Comparison of ENCODE assay signal across 13 cellular contexts in the genomic region with DNA sequence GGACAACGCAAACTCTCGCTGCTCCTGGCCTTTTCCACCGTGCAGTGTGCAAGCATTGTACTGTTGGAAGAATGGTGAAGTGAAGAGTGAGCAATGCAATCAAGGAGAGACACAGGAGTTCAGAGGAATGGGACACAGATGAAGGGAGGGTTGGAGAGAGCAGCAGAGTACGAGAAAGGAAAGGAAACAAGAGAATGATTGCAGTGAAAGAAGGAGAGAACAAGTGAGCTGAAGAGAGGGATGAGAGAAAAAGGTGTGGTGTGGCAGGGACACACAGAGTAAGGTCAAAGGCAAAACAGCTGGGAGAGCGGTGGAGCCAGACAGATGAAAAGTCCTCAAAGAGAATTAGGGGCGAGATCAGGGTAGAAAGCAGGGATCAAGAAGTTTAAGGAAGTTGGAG. TPM values are rescaled to one million over a fixed set of nuclear protein-coding genes. Genes with fewer than 3 reads are reported as not detected.
DNase-seq lines count a peak whose midpoint lies in the region; ATAC-seq and TF ChIP-seq lines count a peak whose summit lies in the region.
"Had no signal": no experiment of that assay in that cellular context is flagged by ENCODE, and none has a peak within 500 bp of the region (broad histone marks: within the 10 kb centered on the region; RNA-seq: fewer than 3 reads in every experiment).

No MANE protein-coding gene starts in this region.

- intact Hi-C loops in thyroid gland (cut with DNase I), result no loop called here

- no peaks in the 10 kb centered on the region for H3K9me3 Mint-ChIP-seq in stimulated activated naive CD8-positive, alpha-beta T cell treated with anti-CD3 and anti-CD28 coated beads, Interleukin-15, Interleukin-2, amounts not matched to agents 100 ng/mL and 50 ng/mL, for 24 hours
- H3K9me3 Mint-ChIP-seq in stimulated activated naive CD8-positive, alpha-beta T cell treated with anti-CD3 and anti-CD28 coated beads, Interleukin-15, amount 100 ng/mL, for 72 hours, result no peaks in the 10 kb centered on the region
- no peaks in the 10 kb centered on the region for H3K9me3 Mint-ChIP-seq in effector memory CD8-positive, alpha-beta T cell
- no peaks in the 10 kb centered on the region for H3K9me3 Mint-ChIP-seq in nephron progenitor cell
- H3K9me3 Mint-ChIP-seq: CD4-positive, CD25-positive, alpha-beta regulatory T cell; CD8-positive, alpha-beta memory T cell had no signal

- 90 to 91% methylated on average over 6 of the region's 6 CpGs for WGBS in thyroid gland, 2 donors

- ATAC-seq in stimulated activated naive CD8-positive, alpha-beta T cell treated with anti-CD3 and anti-CD28 coated beads, Interleukin-15, amount 100 ng/mL, for 72 hours, result no peak
- ATAC-seq in effector memory CD8-positive, alpha-beta T cell (replicated peaks), result no peak
- no peak for ATAC-seq in GM18517 (IDR thresholded peaks at IDR 0.05; ENCODE audit: unreplicated experiment)

- no peaks in the 10 kb centered on the region for H3K9me3 ChIP-seq in thyroid gland
- H3K9me3 ChIP-seq: BE2C, HAP-1 had no signal

- no peaks in the 10 kb centered on the region for H3K4me1 ChIP-seq in thyroid gland
- H3K4me1 ChIP-seq: BE2C, HAP-1 had no signal

- H3K36me3 Mint-ChIP-seq in stimulated activated naive CD8-positive, alpha-beta T cell treated with anti-CD3 and anti-CD28 coated beads, Interleukin-15, Interleukin-2, amounts not matched to agents 100 ng/mL and 50 ng/mL, for 24 hours (ENCODE audit: low read depth), result peaks cover 56% of the 10 kb centered on the region
- peaks cover 67% of the 10 kb centered on the region for H3K36me3 Mint-ChIP-seq in effector memory CD8-positive, alpha-beta T cell (ENCODE audit: insufficient read depth)
- peaks cover 48% of the 10 kb centered on the region for H3K36me3 Mint-ChIP-seq in nephron progenitor cell (ENCODE audit: low read depth)

- no peaks in the 10 kb centered on the region for H3K27me3 Mint-ChIP-seq in stimulated activated naive CD8-positive, alpha-beta T cell treated with anti-CD3 and anti-CD28 coated beads, Interleukin-15, Interleukin-2, amounts not matched to agents 100 ng/mL and 50 ng/mL, for 24 hours
- H3K27me3 Mint-ChIP-seq in stimulated activated naive CD8-positive, alpha-beta T cell treated with anti-CD3 and anti-CD28 coated beads, Interleukin-15, amount 100 ng/mL, for 72 hours, result no peaks in the 10 kb centered on the region
- no peaks in the 10 kb centered on the region for H3K27me3 Mint-ChIP-seq in effector memory CD8-positive, alpha-beta T cell
- H3K27me3 Mint-ChIP-seq in nephron progenitor cell (ENCODE audit: low read depth, poor library complexity), result no peaks in the 10 kb centered on the region
- H3K27me3 Mint-ChIP-seq: CD4-positive, CD25-positive, alpha-beta regulatory T cell; CD8-positive, alpha-beta memory T cell had no signal

- peaks cover 2% of the 10 kb centered on the region for H3K4me1 Mint-ChIP-seq in stimulated activated naive CD8-positive, alpha-beta T cell treated with anti-CD3 and anti-CD28 coated beads, Interleukin-15, Interleukin-2, amounts not matched to agents 100 ng/mL and 50 ng/mL, for 24 hours (ENCODE audit: low read depth)
- H3K4me1 Mint-ChIP-seq in stimulated activated naive CD8-positive, alpha-beta T cell treated with anti-CD3 and anti-CD28 coated beads, Interleukin-15, amount 100 ng/mL, for 72 hours, result no peaks in the 10 kb centered on the region
- peaks cover 3 to 15% of the 10 kb centered on the region in 2 donors for H3K4me1 Mint-ChIP-seq in effector memory CD8-positive, alpha-beta T cell (ENCODE audit: low read depth in 2 of 2)
- no peaks in the 10 kb centered on the region for H3K4me1 Mint-ChIP-seq in nephron progenitor cell

- peaks cover 70 to 82% of the 10 kb centered on the region in 2 donors for H3K36me3 ChIP-seq in thyroid gland

- no peak overlapping the region for H3K4me3 ChIP-seq in thyroid gland (replicated peaks in 1 of 3)
- H3K4me3 ChIP-seq: HAP-1 had no signal

- no peak overlapping the region for H3K27ac ChIP-seq in thyroid gland

- H3K27ac Mint-ChIP-seq in stimulated activated naive CD8-positive, alpha-beta T cell treated with anti-CD3 and anti-CD28 coated beads, Interleukin-15, Interleukin-2, amounts not matched to agents 100 ng/mL and 50 ng/mL, for 24 hours, result peak overlapping the region; percentile 14
- no peak overlapping the region for H3K27ac Mint-ChIP-seq in stimulated activated naive CD8-positive, alpha-beta T cell treated with anti-CD3 and anti-CD28 coated beads, Interleukin-15, amount 100 ng/mL, for 72 hours
- H3K27ac Mint-ChIP-seq in effector memory CD8-positive, alpha-beta T cell, result peak overlapping the region; percentile 2 to 23
- peak overlapping the region; percentile 57 for H3K27ac Mint-ChIP-seq in nephron progenitor cell
- H3K27ac Mint-ChIP-seq: CD4-positive, CD25-positive, alpha-beta regulatory T cell had no signal

- no peak for TF ChIP-seq POLR2A in thyroid gland (IDR thresholded peaks at IDR 0.05)

- no peaks in the 10 kb centered on the region for H3K27me3 ChIP-seq in thyroid gland
- H3K27me3 ChIP-seq: BE2C had no signal

- TF ChIP-seq CTCF in nephron progenitor cell (IDR thresholded peaks at IDR 0.05), result no peak
- no peak for TF ChIP-seq CTCF in thyroid gland (IDR thresholded peaks at IDR 0.05)

- no peak overlapping the region for H3K4me3 Mint-ChIP-seq in stimulated activated naive CD8-positive, alpha-beta T cell treated with anti-CD3 and anti-CD28 coated beads, Interleukin-15, Interleukin-2, amounts not matched to agents 100 ng/mL and 50 ng/mL, for 24 hours
- no peak overlapping the region for H3K4me3 Mint-ChIP-seq in stimulated activated naive CD8-positive, alpha-beta T cell treated with anti-CD3 and anti-CD28 coated beads, Interleukin-15, amount 100 ng/mL, for 72 hours
- H3K4me3 Mint-ChIP-seq in effector memory CD8-positive, alpha-beta T cell, result no peak overlapping the region
- H3K4me3 Mint-ChIP-seq in nephron progenitor cell, result no peak overlapping the region
- H3K4me3 Mint-ChIP-seq: CD4-positive, CD25-positive, alpha-beta regulatory T cell; CD8-positive, alpha-beta memory T cell had no signal

- DNase-seq in stimulated activated naive CD8-positive, alpha-beta T cell treated with anti-CD3 and anti-CD28 coated beads, Interleukin-15, amount 100 ng/mL, for 72 hours, result no peak
- no peak for DNase-seq in effector memory CD8-positive, alpha-beta T cell
- no peak for DNase-seq in nephron progenitor cell
- no peak for DNase-seq in thyroid gland
- DNase-seq: ACHN; BE2C; C1 segment of cervical spinal cord; CD4-positive, CD25-positive, alpha-beta regulatory T cell; CD8-positive, alpha-beta memory T cell; COR-L47 had no signal

RNA-seq across cellular contexts. Expression of a gene that starts 13.0 kb away (rescaled TPM):
- 10 to 100 TPM in 3 of 4 donors, 1 to 10 TPM in 1; 7.1 to 16.4 (median 13.1) TPM for total RNA-seq in thyroid gland

RNA-seq across cellular contexts. Expression of a gene that starts 20.7 kb away (rescaled TPM):
- total RNA-seq in thyroid gland, result 10 to 100 TPM; 59.4 to 88.2 (median 70.9) TPM

RNA-seq across cellular contexts. Expression of a gene that starts 34.4 kb away (rescaled TPM):
- total RNA-seq in thyroid gland, result 1 to 10 TPM in 3 of 4 donors, under 1 TPM in 1; 0.68 to 3.0 (median 1.6) TPM

RNA-seq across cellular contexts. Expression of a gene that starts 42.4 kb away (rescaled TPM):
- 10 to 100 TPM; 23.6 to 45.5 (median 30.3) TPM for total RNA-seq in thyroid gland

Comparison
In these comparisons a context has a peak if more than half of its experiments do, and no peak if none do; other contexts are left out.
1. H3K27ac Mint-ChIP-seq: peak in stimulated activated naive CD8-positive, alpha-beta T cell treated with anti-CD3 and anti-CD28 coated beads, Interleukin-15, Interleukin-2, amounts not matched to agents 100 ng/mL and 50 ng/mL, for 24 hours (single experiment), effector memory CD8-positive, alpha-beta T cell (2 of 2) and nephron progenitor cell (single experiment); none in stimulated activated naive CD8-positive, alpha-beta T cell treated with anti-CD3 and anti-CD28 coated beads, Interleukin-15, amount 100 ng/mL, for 72 hours (0 of 2).